In the genomic region with DNA sequence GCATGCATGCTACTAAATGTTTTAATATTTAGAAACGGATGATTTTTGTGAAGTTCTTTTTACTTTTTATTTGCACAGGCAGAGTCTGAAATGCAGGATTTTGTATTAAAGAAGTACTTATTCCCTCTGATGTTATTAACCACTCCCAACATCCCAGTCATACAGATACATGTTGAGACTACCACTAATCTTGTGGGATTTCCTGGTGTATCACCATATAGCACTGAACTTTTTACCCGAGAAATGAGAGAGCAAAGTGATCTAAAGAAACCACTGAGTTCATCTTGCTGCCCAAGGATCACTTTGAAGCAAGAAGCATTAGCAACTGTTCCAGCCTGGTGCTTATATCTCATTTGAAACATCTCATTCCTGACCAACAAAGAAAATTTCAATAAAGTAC, we compare ENCODE assay signal across 26 cellular contexts.
"Had no signal": no experiment of that assay in that cellular context is flagged by ENCODE, and none has a peak within 500 bp of the region (broad histone marks: within the 10 kb centered on the region; RNA-seq: fewer than 3 reads in every experiment).

No MANE protein-coding gene starts in this region.

- H3K36me3 ChIP-seq: esophagus muscularis mucosa, gastrocnemius medialis, neural progenitor cell, sigmoid colon, stomach, tibial nerve had no signal

- H3K4me1 ChIP-seq: body of pancreas, esophagus muscularis mucosa, gastrocnemius medialis, parathyroid adenoma, psoas muscle, stomach had no signal

- H3K4me3 ChIP-seq: body of pancreas, esophagus muscularis mucosa, gastrocnemius medialis, neural progenitor cell, psoas muscle, sigmoid colon, stomach, tibial nerve had no signal

- H3K4me2 ChIP-seq: neural progenitor cell had no signal

- H3K27me3 ChIP-seq: body of pancreas, esophagus muscularis mucosa, gastrocnemius medialis, sigmoid colon, stomach, tibial nerve had no signal

- H3K9ac ChIP-seq: neural progenitor cell, parathyroid adenoma had no signal

- H3K27ac ChIP-seq: body of pancreas, esophagus muscularis mucosa, gastrocnemius medialis, neural progenitor cell, parathyroid adenoma, psoas muscle, sigmoid colon, stomach, tibial nerve had no signal

- H3K79me2 ChIP-seq: parathyroid adenoma had no signal

- H2AFZ ChIP-seq: neural progenitor cell, parathyroid adenoma had no signal

- DNase-seq: activated CD4-positive, alpha-beta T cell treated with anti-CD3 and anti-CD28 coated beads for 4 hours; activated CD4-positive, alpha-beta T cell treated with anti-CD3 and anti-CD28 coated beads, Interleukin-2, amount 50 U/mL, for 4 hours; activated CD4-positive, CD25-positive, alpha-beta regulatory T cell; activated naive CD4-positive, alpha-beta T cell; activated T-cell treated with anti-CD3 and anti-CD28 coated beads for 4 hours; activated T-cell treated with anti-CD3 and anti-CD28 coated beads, Interleukin-2, amount 50 U/mL, for 72 hours; anterior cingulate cortex; body of pancreas; cortex of kidney; effector memory CD8-positive, alpha-beta T cell; gastrocnemius medialis; glutamatergic neuron; naive thymus-derived CD8-positive, alpha-beta T cell; occipital lobe; psoas muscle; sigmoid colon; stimulated activated CD4-positive, alpha-beta T cell treated with anti-CD3 and anti-CD28 coated beads, Interleukin-15, amount 100 ng/mL, for 24 hours; stimulated activated CD4-positive, alpha-beta T cell treated with anti-CD3 and anti-CD28 coated beads, Interleukin-2, amount 100 ng/mL, for 24 hours; stimulated activated naive B cell treated with anti-CD40 and anti-IgM and Interleukin-4, amounts not matched to agents 10 μg/mL and 1 μg/mL and 100 μg/mL, for 72 hours; stomach; T-helper 1 cell had no signal

- ATAC-seq: activated naive CD4-positive, alpha-beta T cell treated with anti-CD3 and anti-CD28 coated beads, Interleukin-2, amount 50 U/mL, for 72 hours; activated T-cell treated with anti-CD3 and anti-CD28 coated beads, Interleukin-2, amount 50 U/mL, for 72 hours; body of pancreas; effector memory CD8-positive, alpha-beta T cell; gastrocnemius medialis; naive thymus-derived CD8-positive, alpha-beta T cell; psoas muscle; stimulated activated naive B cell treated with anti-CD40 and anti-IgM and Interleukin-4, amounts not matched to agents 10 μg/mL and 1 μg/mL and 100 μg/mL, for 72 hours had no signal

- H3K9me3 ChIP-seq: body of pancreas, esophagus muscularis mucosa, gastrocnemius medialis, psoas muscle, sigmoid colon, stomach, tibial nerve had no signal
